8 cellular contexts compared by ENCODE assay signal in the genomic region with DNA sequence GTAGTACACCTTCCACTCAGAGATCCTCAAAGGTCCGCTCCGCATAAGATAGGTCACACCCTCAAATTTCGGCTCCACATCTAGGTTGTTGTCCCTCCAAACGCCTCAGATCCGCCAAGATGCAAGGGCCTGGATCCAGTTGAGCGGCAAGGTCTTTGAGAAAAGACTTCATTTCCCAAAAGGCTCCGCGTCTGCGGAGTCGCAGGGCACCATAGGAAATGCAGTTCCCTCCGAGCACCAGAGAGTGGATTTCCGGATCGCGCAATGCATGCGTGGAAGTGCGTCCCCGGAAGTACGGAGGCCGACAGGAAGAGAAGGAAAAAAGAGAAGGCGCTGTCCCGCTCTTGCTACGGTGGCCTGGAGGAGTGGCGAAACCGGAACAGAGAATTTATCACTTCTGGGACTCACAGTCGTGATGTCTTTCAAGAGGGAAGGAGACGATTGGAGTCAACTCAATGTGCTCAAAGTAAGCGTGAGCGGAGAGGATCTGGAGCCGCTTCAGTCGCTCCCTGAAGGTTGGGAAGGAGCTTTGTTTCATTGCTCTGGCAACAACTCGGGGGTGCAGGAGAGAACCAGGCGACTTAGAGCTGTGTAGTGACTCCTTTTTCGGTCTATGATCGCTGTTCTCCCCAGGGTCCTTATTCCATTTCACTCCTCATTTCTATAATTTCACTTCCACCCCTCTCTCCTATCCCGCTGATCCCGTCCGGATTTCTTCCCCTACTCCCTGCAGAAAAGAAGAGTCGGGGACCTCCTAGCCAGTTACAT. TPM values are rescaled to one million over a fixed set of nuclear protein-coding genes. Genes with fewer than 3 reads are reported as not detected.
DNase-seq lines count a peak whose midpoint lies in the region; ATAC-seq, FAIRE-seq and TF ChIP-seq lines count a peak whose summit lies in the region.

A gene with protein sequence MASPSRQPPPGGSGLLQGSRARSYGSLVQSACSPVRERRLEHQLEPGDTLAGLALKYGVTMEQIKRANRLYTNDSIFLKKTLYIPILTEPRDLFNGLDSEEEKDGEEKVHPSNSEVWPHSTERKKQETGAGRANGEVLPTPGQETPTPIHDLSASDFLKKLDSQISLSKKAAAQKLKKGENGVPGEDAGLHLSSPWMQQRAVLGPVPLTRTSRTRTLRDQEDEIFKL (minus strand): TSS at position 165 of the 768 bp plus-strand sequence. CDS start 644 bp downstream, outside the sequence.
A gene with protein sequence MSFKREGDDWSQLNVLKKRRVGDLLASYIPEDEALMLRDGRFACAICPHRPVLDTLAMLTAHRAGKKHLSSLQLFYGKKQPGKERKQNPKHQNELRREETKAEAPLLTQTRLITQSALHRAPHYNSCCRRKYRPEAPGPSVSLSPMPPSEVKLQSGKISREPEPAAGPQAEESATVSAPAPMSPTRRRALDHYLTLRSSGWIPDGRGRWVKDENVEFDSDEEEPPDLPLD (plus strand): TSS at position 407 of the 768 bp plus-strand sequence. CDS start 9 bp downstream, at position 416.

- H3K9me3 ChIP-seq in AG04450 (ENCODE audit: control insufficient read depth, insufficient read depth, low read length): no peaks in the 10 kb centered on the region

- H3K4me3 ChIP-seq in AG04450 (ENCODE audit: low read depth, low read length) (peak within 1 kb of the TSS; percentile 99), WI38 (ENCODE audit: low read depth, low read length) (peak within 1 kb of the TSS; percentile 99), bronchial epithelial cell (ENCODE audit: low read depth, low read length) (peak within 1 kb of the TSS; percentile 66), skin epidermis (peak within 1 kb of the TSS; percentile 42 to 77 (median 72))

- no peak for TF ChIP-seq CTCF in AG04450 (IDR thresholded peaks at IDR 0.05; ENCODE audit: low read depth, low read length)
- TF ChIP-seq CTCF in WI38 (IDR thresholded peaks at IDR 0.05; ENCODE audit: low read depth, low read length): no peak
- no peak for TF ChIP-seq CTCF in bronchial epithelial cell (IDR thresholded peaks at IDR 0.05; ENCODE audit: insufficient read depth, low read length, severe bottlenecking)

- POLR2A ChIA-PET in AG04450 (lab: Yijun Ruan, JAX): interaction anchor here (0.6 to 1.0 kb wide), 4 partner anchors 13 to 1266 kb away, joined by 3 to 4 read pairs (median 4); a partner anchor contains a TSS

- H3K27ac ChIP-seq in AG04450 (ENCODE audit: low read depth, low read length): peak within 1 kb of the TSS; percentile 87
- peak within 1 kb of the TSS in 20 of 21 experiments; percentile 52 to 92 (median 88) for H3K27ac ChIP-seq in skin epidermis

- H3K36me3 ChIP-seq in bronchial epithelial cell (ENCODE audit: control insufficient read depth, insufficient read depth, low read length): peaks cover 8% of the 10 kb centered on the region

- FAIRE-seq in bronchial epithelial cell (lab: Jason Lieb, UNC): peak; percentile 77

- CTCF ChIA-PET in AG04450 (lab: Charles Lee): interaction anchor here (0.5 to 2.0 kb wide), 6 partner anchors 9 to 67 kb away, joined by 3 to 9 read pairs (median 5); a partner anchor contains a TSS

- DNase-seq in AG04450 (ENCODE audit: low read depth, low spot score): peak; percentile 98
- DNase-seq in NCI-H2227 (lab: John Stamatoyannopoulos, UW; ENCODE audit: unreplicated experiment): peak; percentile 99
- peak; percentile 95 for DNase-seq in bronchial epithelial cell (ENCODE audit: low read depth)
- peak; percentile 93 for DNase-seq in iPS-NIHi11 (ENCODE audit: low spot score)

- ATAC-seq in GM18907 (IDR thresholded peaks at IDR 0.05; ENCODE audit: unreplicated experiment) (peak; percentile 81), HG03139 (IDR thresholded peaks at IDR 0.05; ENCODE audit: unreplicated experiment) (peak; percentile 79)

- H3K27me3 ChIP-seq in AG04450 (ENCODE audit: control insufficient read depth, insufficient read depth, low read length) (no peaks in the 10 kb centered on the region), bronchial epithelial cell (ENCODE audit: control insufficient read depth, insufficient read depth, low read length) (no peaks in the 10 kb centered on the region)

RNA-seq across cellular contexts. Expression of the first gene that starts in this region (rescaled TPM):
- polyA plus RNA-seq in AG04450 (2011; rRNA removed): 9.1 and 9.6 TPM in 2 replicates
- 11.7 and 14.0 TPM in 2 replicates for polyA minus RNA-seq in AG04450 (2011; rRNA and poly(A)+ RNA removed)
- total RNA-seq in bronchial epithelial cell: 5.0 and 8.6 TPM in 2 replicates

RNA-seq across cellular contexts. Expression of the second gene that starts in this region (rescaled TPM):
- 24.9 and 29.2 TPM in 2 replicates for polyA plus RNA-seq in AG04450 (2011; rRNA removed)
- 13.1 and 16.5 TPM in 2 replicates for polyA minus RNA-seq in AG04450 (2011; rRNA and poly(A)+ RNA removed)
- total RNA-seq in bronchial epithelial cell: 19.7 and 34.9 TPM in 2 replicates

Comparison
In these comparisons a context has a peak if more than half of its experiments do, and no peak if none do; other contexts are left out.
1. Peak in every context shown above with its lines: DNase-seq, ATAC-seq, H3K4me3 ChIP-seq and H3K27ac ChIP-seq.